Comparison of ENCODE assay signal across 24 cellular contexts in genomic region chr7:20121404-20121803, GRCh38.
A peak's percentile ranks its signal among the peaks of the same experiment; 100 is the strongest.
DNase-seq lines count a peak whose midpoint lies in the region; ATAC-seq and TF ChIP-seq lines count a peak whose summit lies in the region.
"Had no signal": no experiment of that assay in that cellular context is flagged by ENCODE, and none has a peak within 500 bp of the region (broad histone marks: within the 10 kb centered on the region; RNA-seq: fewer than 3 reads in every experiment).

No MANE protein-coding gene starts in this region.

- H3K79me2 ChIP-seq in GM23338 (replicated peaks; ENCODE audit: insufficient read depth): peaks cover 75% of the 10 kb centered on the region

- no peak overlapping the region for H2AFZ ChIP-seq in GM23338

- CTCF ChIA-PET in WTC11 (lab: Charles Lee): no interaction called here

- peaks cover 34% of the 10 kb centered on the region for H3K36me3 Mint-ChIP-seq in GM23338 (ENCODE audit: low read depth)
- peaks cover 27% of the 10 kb centered on the region for H3K36me3 Mint-ChIP-seq in WTC11
- no peaks in the 10 kb centered on the region for H3K36me3 Mint-ChIP-seq in nephron progenitor cell (ENCODE audit: low read depth)
- H3K36me3 Mint-ChIP-seq: CD14-positive monocyte had no signal

- H3K27me3 ChIP-seq in GM23338 (ENCODE audit: insufficient read depth): no peaks in the 10 kb centered on the region
- H3K27me3 ChIP-seq: MG63, SJSA1 had no signal

- H3F3A ChIP-seq in GM23338 (replicated peaks; ENCODE audit: low read depth): no peaks in the 10 kb centered on the region

- H3K4me3 ChIP-seq in GM23338 (peak overlapping the region; percentile 66), iPS-11a (ENCODE audit: low read depth, low read length) (peak overlapping the region; percentile 49)
- H3K4me3 ChIP-seq: A549, GM12878, HAP-1, MG63, SJSA1 had no signal

- H3K27ac Mint-ChIP-seq in GM23338: no peak overlapping the region; the same call in none of the 2 replicates
- H3K27ac Mint-ChIP-seq in WTC11: no peak overlapping the region
- no peak overlapping the region for H3K27ac Mint-ChIP-seq in nephron progenitor cell
- H3K27ac Mint-ChIP-seq: B cell had no signal

- POLR2A ChIA-PET in WTC11 (lab: Charles Lee): no interaction called here

- H3K27me3 Mint-ChIP-seq in GM23338 (ENCODE audit: insufficient read depth, low read depth, poor library complexity) (no peaks in the 10 kb centered on the region), WTC11 (ENCODE audit: low read depth) (no peaks in the 10 kb centered on the region), nephron progenitor cell (ENCODE audit: low read depth, poor library complexity) (peaks cover 8% of the 10 kb centered on the region)
- H3K27me3 Mint-ChIP-seq: B cell had no signal

- H3K4me2 ChIP-seq in GM23338: peak overlapping the region; percentile 81
- H3K4me2 ChIP-seq: A549 had no signal

- H3K4me1 ChIP-seq in GM23338 (ENCODE audit: insufficient read depth): peaks cover 37% of the 10 kb centered on the region
- H3K4me1 ChIP-seq: A549, HAP-1 had no signal

- no peak for TF ChIP-seq CTCF in GM23338 (conservative IDR thresholded peaks at IDR 0.05; ENCODE audit: low read depth in 2 of 2)
- no peak for TF ChIP-seq CTCF in WTC11 (IDR thresholded peaks at IDR 0.05)
- no peak for TF ChIP-seq CTCF in nephron progenitor cell (IDR thresholded peaks at IDR 0.05)

- no peaks in the 10 kb centered on the region for H4K20me1 ChIP-seq in GM23338 (replicated peaks; ENCODE audit: insufficient read depth)

- peaks cover 7% of the 10 kb centered on the region; the same call in 2 of the 3 replicates for H3K9me3 Mint-ChIP-seq in GM23338
- peaks cover 3% of the 10 kb centered on the region; the same call in 1 of the 2 replicates for H3K9me3 Mint-ChIP-seq in WTC11
- no peaks in the 10 kb centered on the region for H3K9me3 Mint-ChIP-seq in nephron progenitor cell

- H3K9me2 ChIP-seq in GM23338 (ENCODE audit: insufficient read depth): no peaks in the 10 kb centered on the region

- H3K4me3 Mint-ChIP-seq in GM23338 (no peak overlapping the region; the same call in 2 of the 3 replicates), WTC11 (no peak overlapping the region), nephron progenitor cell (peak overlapping the region; percentile 39)
- H3K4me3 Mint-ChIP-seq: B cell, CD14-positive monocyte had no signal

- peak overlapping the region; percentile 99 for H3K27ac ChIP-seq in GM23338 (ENCODE audit: low read depth)
- H3K27ac ChIP-seq: A549, SJSA1 had no signal

- ATAC-seq in GM23338: no peak
- no peak for ATAC-seq in WTC11
- ATAC-seq in HG03378 (IDR thresholded peaks at IDR 0.05; ENCODE audit: unreplicated experiment): no peak
- ATAC-seq in HG03095 (IDR thresholded peaks at IDR 0.05; ENCODE audit: unreplicated experiment): no peak
- no peak for ATAC-seq in GM21381 (IDR thresholded peaks at IDR 0.05; ENCODE audit: unreplicated experiment)
- ATAC-seq in stimulated activated naive CD8-positive, alpha-beta T cell treated with anti-CD3 and anti-CD28 coated beads, Interleukin-15, Interleukin-2, amounts not matched to agents 100 U/mL and 50 U/mL, for 24 hours: no peak
- ATAC-seq: A549, GM12878, Right ventricle myocardium inferior had no signal

- H3K4me1 Mint-ChIP-seq in GM23338 (peaks cover 36% of the 10 kb centered on the region), WTC11 (peaks cover 53% of the 10 kb centered on the region), nephron progenitor cell (peaks cover 14% of the 10 kb centered on the region)
- H3K4me1 Mint-ChIP-seq: B cell, CD14-positive monocyte had no signal

- no peaks in the 10 kb centered on the region; the same call in 1 of the 2 replicates for H3K36me3 ChIP-seq in GM23338 (ENCODE audit: insufficient read depth)
- H3K36me3 ChIP-seq: HAP-1, MG63, SJSA1 had no signal

- DNase-seq in GM23338 (ENCODE audit: low spot score) (no peak), WTC11 (ENCODE audit: low spot score) (no peak), nephron progenitor cell (no peak)
- DNase-seq in stimulated activated naive CD8-positive, alpha-beta T cell treated with anti-CD3 and anti-CD28 coated beads, Interleukin-15, Interleukin-2, amounts not matched to agents 100 U/mL and 50 U/mL, for 24 hours: no peak
- DNase-seq: DMS79, MG63, NCI-H1417, NCI-H1694 treated with DMSO at 0.1 percent for 48 hours, NCI-H2081 treated with DMSO at 0.1 percent for 48 hours, NCI-H2171 treated with DMSO at 0.1 percent for 48 hours, NCI-H446, NCI-H526, OCI-M1 had no signal

TF ChIP-seq in GM23338, 12 proteins besides CTCF, POLR2A, EP300 and RAD21:
- TF ChIP-seq POLR2AphosphoS5 (IDR thresholded peaks at IDR 0.05; ENCODE audit: low read depth): no peak; the same call in 1 of the 2 replicates

TF ChIP-seq in WTC11, 78 proteins besides CTCF, POLR2A, EP300 and RAD21:
- TF ChIP-seq NFATC4 (CRISPR knock-in tag; IDR thresholded peaks at IDR 0.05) (0 out of 2 replicates have a peak, but pooled peaks have one; percentile 52), FOXK1 (CRISPR knock-in tag; IDR thresholded peaks at IDR 0.05) (no peak)
